9 cellular contexts compared by ENCODE assay signal in genomic region chr4:168580228-168580627, GRCh38.
"Had no signal": no experiment of that assay in that cellular context is flagged by ENCODE, and none has a peak within 500 bp of the region (broad histone marks: within the 10 kb centered on the region; RNA-seq: fewer than 3 reads in every experiment).

No MANE protein-coding gene starts in this region.

- DNase-seq: H9, HCEC 1CT, HFFc6, IMR-90 had no signal

- FAIRE-seq: H1, H54, HTR-8/SVneo, K562 had no signal

- H3K4me3 Mint-ChIP-seq: GM23338, H9, HFFc6 had no signal

- H3K4me2 ChIP-seq: GM23338 had no signal

- H2AFZ ChIP-seq: GM23338 had no signal

- ATAC-seq: GM23338, K562 had no signal

- H3K27ac Mint-ChIP-seq: GM23338, H9, HFFc6 had no signal

- H3K4me1 Mint-ChIP-seq: GM23338, H9 had no signal

- H3K4me3 ChIP-seq: GM23338, K562 had no signal
